In the genomic region with DNA sequence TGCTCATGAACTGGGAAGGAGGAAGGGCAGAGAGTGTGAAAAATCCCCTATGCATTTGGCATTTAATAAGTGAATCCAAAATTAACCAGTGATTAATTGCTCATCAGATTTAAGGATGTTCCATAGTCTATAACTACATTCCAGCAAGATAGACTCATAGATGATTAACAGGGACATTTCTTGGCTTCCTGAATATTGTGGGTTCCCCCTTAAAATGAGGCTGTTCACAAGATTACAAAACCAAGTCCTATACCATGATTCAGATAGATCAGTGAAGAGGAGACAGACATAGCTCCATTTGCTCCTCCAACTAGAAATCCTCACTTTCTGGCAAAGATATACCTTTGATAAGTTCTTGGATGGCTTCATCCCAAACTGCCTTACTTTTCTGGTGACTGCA, we compare ENCODE assay signal across 18 cellular contexts. TPM values are rescaled to one million over a fixed set of nuclear protein-coding genes. Genes with fewer than 3 reads are reported as not detected.
A peak's percentile ranks its signal among the peaks of the same experiment; 100 is the strongest.
DNase-seq lines count a peak whose midpoint lies in the region; ATAC-seq and TF ChIP-seq lines count a peak whose summit lies in the region.
"Had no signal": no experiment of that assay in that cellular context is flagged by ENCODE, and none has a peak within 500 bp of the region (broad histone marks: within the 10 kb centered on the region; RNA-seq: fewer than 3 reads in every experiment).

No MANE protein-coding gene starts in this region.

- no peak overlapping the region for H3K4me3 ChIP-seq in CD4-positive, alpha-beta memory T cell (ENCODE audit: low read length in 2 of 2)
- H3K4me3 ChIP-seq in foreskin fibroblast (ENCODE audit: low read depth in 1 of 2, low read length in 2 of 2) = no peak overlapping the region
- H3K4me3 ChIP-seq: BLaER1, heart right ventricle, spleen, thoracic aorta had no signal

- H3K27me3 ChIP-seq in CD4-positive, alpha-beta memory T cell (ENCODE audit: insufficient read depth, low read length) = no peaks in the 10 kb centered on the region
- H3K27me3 ChIP-seq: BLaER1, spleen had no signal

- peak overlapping the region in 5 of 8 donors; percentile 3 to 55 (median 19) for H3K4me3 Mint-ChIP-seq in CD4-positive, alpha-beta memory T cell
- no peak overlapping the region for H3K4me3 Mint-ChIP-seq in activated CD8-positive, alpha-beta T cell treated with anti-CD3 and anti-CD28 coated beads, Interleukin-2, amount 10 ng/mL, durations not matched to agents 7 days and 5 days
- H3K4me3 Mint-ChIP-seq in type B pancreatic cell = no peak overlapping the region
- H3K4me3 Mint-ChIP-seq: memory B cell had no signal

- peaks cover 36% of the 10 kb centered on the region for H3K36me3 ChIP-seq in CD4-positive, alpha-beta memory T cell (ENCODE audit: insufficient read depth, low read length)
- H3K36me3 ChIP-seq: heart right ventricle, thoracic aorta had no signal

- CTCF ChIA-PET in CD4-positive, alpha-beta memory T cell (lab: Charles Lee; ENCODE audit: partially characterized antibody) = interaction anchor here (1.2 to 4.3 kb wide), 3 partner anchors 15 to 141 kb away, joined by 3 to 26 read pairs (median 9); partner anchors contain the start of gene RASGRP1
- CTCF ChIA-PET in activated CD8-positive, alpha-beta T cell treated with anti-CD3 and anti-CD28 coated beads, Interleukin-2, amount 10 ng/mL, durations not matched to agents 7 days and 5 days (lab: Charles Lee) = interaction anchor here (1.0 to 3.1 kb wide), 5 partner anchors 15 to 150 kb away, joined by 3 to 15 read pairs (median 5); no protein-coding TSS in a partner anchor

- H3K36me3 Mint-ChIP-seq in CD4-positive, alpha-beta memory T cell = peaks cover 58 to 74% of the 10 kb centered on the region in 2 donors
- H3K36me3 Mint-ChIP-seq in activated CD8-positive, alpha-beta T cell treated with anti-CD3 and anti-CD28 coated beads, Interleukin-2, amount 10 ng/mL, durations not matched to agents 7 days and 5 days (ENCODE audit: low read depth) = peaks cover 82% of the 10 kb centered on the region
- no peaks in the 10 kb centered on the region for H3K36me3 Mint-ChIP-seq in type B pancreatic cell

- H3K4me1 Mint-ChIP-seq in CD4-positive, alpha-beta memory T cell = peaks cover 72 to 93% (median 82%) of the 10 kb centered on the region in 4 donors
- peaks cover 78% of the 10 kb centered on the region for H3K4me1 Mint-ChIP-seq in activated CD8-positive, alpha-beta T cell treated with anti-CD3 and anti-CD28 coated beads, Interleukin-2, amount 10 ng/mL, durations not matched to agents 7 days and 5 days (ENCODE audit: low read depth)
- H3K4me1 Mint-ChIP-seq in type B pancreatic cell (ENCODE audit: unreplicated experiment) = peaks cover 12% of the 10 kb centered on the region

- ATAC-seq in activated CD8-positive, alpha-beta T cell treated with anti-CD3 and anti-CD28 coated beads, Interleukin-2, amount 10 ng/mL, durations not matched to agents 7 days and 5 days = no peak
- ATAC-seq in GM18867 (IDR thresholded peaks at IDR 0.05; ENCODE audit: unreplicated experiment) = no peak
- ATAC-seq: heart right ventricle had no signal

- H3K4me1 ChIP-seq in CD4-positive, alpha-beta memory T cell (ENCODE audit: insufficient read depth, low read length) = peaks cover 100% of the 10 kb centered on the region
- H3K4me1 ChIP-seq: BLaER1 had no signal

- H3K27me3 Mint-ChIP-seq in CD4-positive, alpha-beta memory T cell = no peaks in the 10 kb centered on the region
- H3K27me3 Mint-ChIP-seq in activated CD8-positive, alpha-beta T cell treated with anti-CD3 and anti-CD28 coated beads, Interleukin-2, amount 10 ng/mL, durations not matched to agents 7 days and 5 days (ENCODE audit: low read depth) = no peaks in the 10 kb centered on the region
- no peaks in the 10 kb centered on the region for H3K27me3 Mint-ChIP-seq in type B pancreatic cell
- H3K27me3 Mint-ChIP-seq: memory B cell had no signal

- no peak for DNase-seq in CD4-positive, alpha-beta memory T cell
- peak; percentile 46 for DNase-seq in GM03348 (ENCODE audit: low spot score)
- DNase-seq in activated CD8-positive, alpha-beta T cell treated with anti-CD3 and anti-CD28 coated beads, Interleukin-2, amount 10 ng/mL, durations not matched to agents 7 days and 5 days = no peak
- DNase-seq in foreskin fibroblast = peak; percentile 35 to 44
- no peak for DNase-seq in GM10266 (ENCODE audit: extremely low spot score)
- DNase-seq in type B pancreatic cell (ENCODE audit: extremely low spot score, unreplicated experiment) = no peak
- DNase-seq in CD1c-positive myeloid dendritic cell (ENCODE audit: extremely low spot score) = no peak
- DNase-seq: activated CD4-positive, alpha-beta T cell treated with anti-CD3 and anti-CD28 coated beads for 4 hours; amniotic stem cell; central memory CD4-positive, alpha-beta T cell; heart right ventricle; NCI-H1417 treated with DMSO at 0.1 percent for 48 hours; NCI-H82; spleen had no signal

- intact Hi-C loops in CD4-positive, alpha-beta memory T cell (cut with micrococcal nuclease) = no loop called here

- no peak overlapping the region for H3K27ac ChIP-seq in CD4-positive, alpha-beta memory T cell (ENCODE audit: low read depth, low read length)
- H3K27ac ChIP-seq: BLaER1, heart right ventricle, spleen, thoracic aorta had no signal

- TF ChIP-seq CTCF in foreskin fibroblast (IDR thresholded peaks at IDR 0.05; ENCODE audit: low read depth, low read length) (no peak), GM10266 (IDR thresholded peaks at IDR 0.05; ENCODE audit: control insufficient read depth, insufficient read depth, low read depth, missing control alignments) (no peak), type B pancreatic cell (conservative IDR thresholded peaks at IDR 0.05) (no peak)

- POLR2A ChIA-PET in CD4-positive, alpha-beta memory T cell (lab: Charles Lee; ENCODE audit: partially characterized antibody) = interaction anchor here (1.0 to 1.1 kb wide), 3 partner anchors 11 to 122 kb away, joined by 3 read pairs; no protein-coding TSS in a partner anchor
- POLR2A ChIA-PET in activated CD8-positive, alpha-beta T cell treated with anti-CD3 and anti-CD28 coated beads, Interleukin-2, amount 10 ng/mL, durations not matched to agents 7 days and 5 days (lab: Charles Lee) = interaction anchor here (1.6 kb wide), 1 partner anchor 15 kb away, joined by 7 read pairs; the partner anchor contains the start of gene RASGRP1

- peak overlapping the region; percentile 12 to 77 (median 55) for H3K27ac Mint-ChIP-seq in CD4-positive, alpha-beta memory T cell
- peak overlapping the region; percentile 35 for H3K27ac Mint-ChIP-seq in activated CD8-positive, alpha-beta T cell treated with anti-CD3 and anti-CD28 coated beads, Interleukin-2, amount 10 ng/mL, durations not matched to agents 7 days and 5 days
- no peak overlapping the region for H3K27ac Mint-ChIP-seq in type B pancreatic cell
- H3K27ac Mint-ChIP-seq: memory B cell had no signal

- no peaks in the 10 kb centered on the region for H3K9me3 ChIP-seq in CD4-positive, alpha-beta memory T cell (ENCODE audit: control insufficient read depth in 1 of 2, low read length in 2 of 2)
- H3K9me3 ChIP-seq: BLaER1, heart right ventricle, spleen, thoracic aorta had no signal

- peaks cover 0 to 2% (median 0%) of the 10 kb centered on the region in 8 donors for H3K9me3 Mint-ChIP-seq in CD4-positive, alpha-beta memory T cell
- H3K9me3 Mint-ChIP-seq in activated CD8-positive, alpha-beta T cell treated with anti-CD3 and anti-CD28 coated beads, Interleukin-2, amount 10 ng/mL, durations not matched to agents 7 days and 5 days (ENCODE audit: insufficient read depth) = no peaks in the 10 kb centered on the region
- no peaks in the 10 kb centered on the region for H3K9me3 Mint-ChIP-seq in type B pancreatic cell
- H3K9me3 Mint-ChIP-seq: memory B cell had no signal

RNA-seq across cellular contexts. Expression of gene RASGRP1, which starts 15.4 kb away (rescaled TPM):
- 100 to 1,000 TPM; 123 to 125 TPM for total RNA-seq in CD4-positive, alpha-beta memory T cell
- polyA plus RNA-seq in CD4-positive, alpha-beta memory T cell = 10 to 100 TPM; 47.8 to 85.9 TPM
- 100 to 1,000 TPM; 161 to 165 TPM for total RNA-seq in activated CD8-positive, alpha-beta T cell treated with anti-CD3 and anti-CD28 coated beads, Interleukin-2, amount 10 ng/mL, durations not matched to agents 7 days and 5 days
- 3.0 and 6.6 TPM in 2 replicates for total RNA-seq in type B pancreatic cell (ENCODE audit: low replicate concordance)

Comparison
In these comparisons a context has a peak if more than half of its experiments do, and no peak if none do; other contexts are left out.
1. DNase-seq: peak in GM03348 (single experiment) and foreskin fibroblast (2 of 2); none in CD4-positive, alpha-beta memory T cell (0 of 5), activated CD8-positive, alpha-beta T cell treated with anti-CD3 and anti-CD28 coated beads, Interleukin-2, amount 10 ng/mL, durations not matched to agents 7 days and 5 days (single experiment), GM10266 (single experiment), type B pancreatic cell (single experiment) and CD1c-positive myeloid dendritic cell (single experiment).
2. H3K4me3 Mint-ChIP-seq: peak in CD4-positive, alpha-beta memory T cell (5 of 8); none in activated CD8-positive, alpha-beta T cell treated with anti-CD3 and anti-CD28 coated beads, Interleukin-2, amount 10 ng/mL, durations not matched to agents 7 days and 5 days (single experiment) and type B pancreatic cell (single experiment).
3. RNA of gene RASGRP1, which starts 15.4 kb away (total RNA-seq): 161 to 165 TPM in activated CD8-positive, alpha-beta T cell treated with anti-CD3 and anti-CD28 coated beads, Interleukin-2, amount 10 ng/mL, durations not matched to agents 7 days and 5 days and 123 to 125 TPM in CD4-positive, alpha-beta memory T cell; 3.0 to 6.6 TPM in type B pancreatic cell; every median in the first group is over 10 times any median in the second.